8 cellular contexts compared by ENCODE assay signal in the genomic region with DNA sequence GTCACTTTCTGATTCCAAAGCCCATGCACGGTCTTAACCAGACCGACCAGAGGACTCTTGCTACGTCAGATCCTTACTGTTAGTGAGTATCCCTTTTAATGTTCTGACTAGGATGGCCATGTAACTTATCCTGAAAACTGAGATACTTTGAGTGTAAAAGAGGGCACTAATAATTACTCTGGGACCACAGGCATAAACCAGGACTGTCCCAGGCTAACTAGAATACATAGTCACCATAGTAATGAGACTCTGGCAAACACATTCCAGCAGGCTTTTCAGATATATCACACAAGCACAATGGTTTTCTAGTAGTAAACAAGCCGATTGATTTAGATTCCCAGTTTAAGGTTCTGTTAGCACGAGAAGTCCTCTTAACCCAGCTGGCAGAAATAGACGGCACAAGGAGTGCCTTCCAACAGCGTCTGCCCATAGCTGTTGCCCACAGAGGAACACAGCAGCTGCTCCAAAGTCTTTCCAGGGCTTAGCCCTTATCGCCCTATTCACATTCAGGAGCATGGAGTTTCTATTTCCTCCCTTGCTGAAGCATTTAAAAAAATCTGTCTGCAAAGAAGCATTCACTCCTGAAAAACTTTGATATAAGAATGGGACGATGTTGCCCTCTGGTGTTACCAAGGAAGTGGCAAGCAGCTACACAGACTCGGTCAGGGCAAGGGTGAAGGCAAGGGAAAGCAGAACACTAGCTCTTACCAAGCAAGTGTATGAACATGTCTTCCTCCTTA.
DNase-seq lines count a peak whose midpoint lies in the region; TF ChIP-seq lines count a peak whose summit lies in the region.

No MANE protein-coding gene starts in this region.

- H3K4me1 ChIP-seq in thyroid gland = peaks cover 0 to 5% of the 10 kb centered on the region in 2 donors

- intact Hi-C loops in thyroid gland (cut with DNase I) = no loop called here

- no peaks in the 10 kb centered on the region for H3K9me3 ChIP-seq in thyroid gland

- peak; percentile 13 to 69 (median 50) for TF ChIP-seq CTCF in thyroid gland (IDR thresholded peaks at IDR 0.05)

- H3K36me3 ChIP-seq in thyroid gland = no peaks in the 10 kb centered on the region

- H3K4me3 ChIP-seq in thyroid gland (replicated peaks in 1 of 3) = no peak overlapping the region

- no peak overlapping the region for H3K27ac ChIP-seq in thyroid gland

- H3K27me3 ChIP-seq in thyroid gland = no peaks in the 10 kb centered on the region

- 44 to 50% methylated on average over 10 of the region's 10 CpGs for WGBS in thyroid gland, 2 donors

- no peak for TF ChIP-seq POLR2A in thyroid gland (IDR thresholded peaks at IDR 0.05)

- DNase-seq in EH (ENCODE audit: low read depth) (peak; percentile 72), LoVo (ENCODE audit: low spot score) (peak; percentile 24), amniotic epithelial cell (ENCODE audit: low read depth) (peak; percentile 88), iPS-NIHi11 (ENCODE audit: low spot score) (peak; percentile 53), thyroid gland (peak; percentile 39 to 42), cerebellar cortex (ENCODE audit: low spot score) (no peak), KG1 (lab: John Stamatoyannopoulos, UW) (no peak)
- no peak for DNase-seq in stimulated activated CD4-positive, alpha-beta T cell treated with anti-CD3 and anti-CD28 coated beads, Interleukin-2, amount 100 ng/mL, for 24 hours

Comparison
In these comparisons a context has a peak if more than half of its experiments do, and no peak if none do; other contexts are left out.
1. DNase-seq: peak in EH (single experiment), LoVo (single experiment), amniotic epithelial cell (single experiment), iPS-NIHi11 (single experiment) and thyroid gland (2 of 2); none in cerebellar cortex (single experiment), stimulated activated CD4-positive, alpha-beta T cell treated with anti-CD3 and anti-CD28 coated beads, Interleukin-2, amount 100 ng/mL, for 24 hours (0 of 2) and KG1 (single experiment).